8 cellular contexts compared by ENCODE assay signal in the genomic region with DNA sequence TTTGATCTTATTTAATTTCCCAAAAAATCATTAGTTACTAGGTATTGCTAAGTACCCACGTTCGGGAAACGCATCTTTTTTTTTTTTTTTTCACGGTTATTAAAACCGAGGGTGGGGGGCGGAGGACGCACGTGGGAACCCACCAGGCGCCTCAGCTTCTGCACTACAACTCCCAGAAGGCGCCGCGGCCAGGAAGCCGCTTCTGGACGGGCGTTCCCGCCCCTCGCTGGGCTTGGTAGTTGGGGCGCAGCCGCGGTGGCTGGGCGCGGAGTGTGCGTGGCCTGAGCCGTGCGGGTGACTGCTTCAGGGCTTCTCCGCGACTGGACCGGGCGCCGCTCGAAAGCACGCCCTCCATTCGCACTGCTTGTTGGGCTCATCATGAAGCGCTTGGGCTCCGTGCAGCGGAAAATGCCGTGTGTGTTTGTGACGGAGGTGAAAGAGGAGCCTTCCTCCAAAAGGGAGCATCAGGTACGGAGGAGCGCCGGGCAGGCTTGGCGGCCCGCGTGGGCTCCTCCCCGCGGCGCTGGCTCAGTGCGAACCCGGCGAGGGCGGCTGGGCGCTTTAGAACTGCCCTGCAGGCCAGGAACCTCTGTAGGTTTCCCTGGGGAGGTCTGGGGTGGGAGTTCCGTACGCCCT. TPM values are rescaled to one million over a fixed set of nuclear protein-coding genes. Genes with fewer than 3 reads are reported as not detected.
A peak's percentile ranks its signal among the peaks of the same experiment; 100 is the strongest.
DNase-seq lines count a peak whose midpoint lies in the region.

No MANE protein-coding gene starts in this region.

- no peaks in the 10 kb centered on the region; the same call in 1 of the 2 replicates for H3K36me3 ChIP-seq in HAP-1 (replicated peaks)
- peaks cover 2% of the 10 kb centered on the region for H3K36me3 ChIP-seq in MG63
- H3K36me3 ChIP-seq in neuron (ENCODE audit: insufficient read depth, low read length): no peaks in the 10 kb centered on the region

- DNase-seq in G401 (ENCODE audit: low spot score) (peak; percentile 93), HAP-1 (ENCODE audit: low spot score in 2 of 2) (peak; percentile 73 to 91), MG63 (peak; percentile 94), SHP77 (lab: John Stamatoyannopoulos, UW) (peak; percentile 85 to 93), activated gamma-delta T cell (lab: John Stamatoyannopoulos, UW) (peak; percentile 77), foreskin melanocyte (peak; percentile 73), stromal cell of bone marrow (ENCODE audit: low read depth) (peak; percentile 79)

- peak overlapping the region; percentile 80 for H2AFZ ChIP-seq in neuron (ENCODE audit: low read depth, low read length)

- H3K27me3 ChIP-seq in HAP-1 (ENCODE audit: low read depth): no peaks in the 10 kb centered on the region
- no peaks in the 10 kb centered on the region for H3K27me3 ChIP-seq in MG63
- no peaks in the 10 kb centered on the region for H3K27me3 ChIP-seq in neuron (ENCODE audit: insufficient read depth, low read length)

- no peaks in the 10 kb centered on the region; the same call in 1 of the 2 replicates for H3K9me3 ChIP-seq in HAP-1
- no peaks in the 10 kb centered on the region for H3K9me3 ChIP-seq in MG63
- H3K9me3 ChIP-seq in neuron (ENCODE audit: low read length): no peaks in the 10 kb centered on the region

- H3K4me3 ChIP-seq in HAP-1: peak overlapping the region; percentile 83
- peak overlapping the region; percentile 85 for H3K4me3 ChIP-seq in MG63
- peak overlapping the region; percentile 92 for H3K4me3 ChIP-seq in neuron (ENCODE audit: low read length)

- in situ Hi-C loops in G401 (cut with HindIII; ENCODE audit: low sequenced_read_pairs) (no loop called here), HAP-1 (cut with MboI; ENCODE audit: low sequenced_read_pairs) (no loop called here)

- peaks cover 28% of the 10 kb centered on the region for H3K4me1 ChIP-seq in HAP-1
- peaks cover 16% of the 10 kb centered on the region for H3K4me1 ChIP-seq in neuron (ENCODE audit: insufficient read depth, low read length)

RNA-seq across cellular contexts. Expression of a gene that starts 6.2 kb away (rescaled TPM):
- total RNA-seq in G401 (2014; rRNA removed; shearing (Covaris generic)): not detected in 2 replicates
- total RNA-seq in MG63 (2014; rRNA removed; shearing (Covaris generic); ENCODE audit: low replicate concordance): not detected in 2 replicates

Comparison
In these comparisons a context has a peak if more than half of its experiments do, and no peak if none do; other contexts are left out.
1. Peak in every context shown above with its lines: DNase-seq and H3K4me3 ChIP-seq.